6 cellular contexts compared by ENCODE assay signal in the genomic region with DNA sequence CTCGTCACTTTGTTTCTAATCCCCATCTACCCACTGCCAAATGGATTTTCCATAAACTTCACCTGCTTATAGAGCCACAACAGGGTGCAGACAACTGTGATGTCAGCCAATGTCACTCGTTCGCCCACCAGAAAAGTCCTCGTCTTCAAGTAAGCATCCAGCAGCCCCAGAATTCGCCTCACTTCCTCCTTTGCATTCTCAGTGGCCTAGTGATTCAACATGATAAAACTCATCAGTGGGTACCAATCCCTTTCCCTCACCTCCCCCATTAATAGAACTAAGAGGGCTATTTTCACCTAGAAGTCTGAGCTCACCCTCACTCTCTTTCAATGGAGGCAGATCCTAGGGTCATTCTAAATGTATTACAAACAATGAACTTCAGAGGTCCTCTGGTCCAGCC. TPM values are rescaled to one million over a fixed set of nuclear protein-coding genes. Genes with fewer than 3 reads are reported as not detected.
DNase-seq lines count a peak whose midpoint lies in the region; ATAC-seq, FAIRE-seq and TF ChIP-seq lines count a peak whose summit lies in the region.
"Not testable (repeated sequence)": the region's sequence is repeated elsewhere in the genome, so short reads cannot be mapped to it uniquely, and the experiment has no call there.

No MANE protein-coding gene starts in this region.

- H3K4me2 ChIP-seq in PC-3 (ENCODE audit: low read length) = peak overlapping the region; percentile 80

- peak; percentile 53 for FAIRE-seq in GM12892 (lab: Jason Lieb, UNC)

- CTCF ChIA-PET in PC-3 (lab: Charles Lee) = interaction anchor here (1.0 kb wide), 1 partner anchor 28 kb away, joined by 3 read pairs; no protein-coding TSS in a partner anchor
- CTCF ChIA-PET in activated CD8-positive, alpha-beta T cell treated with anti-CD3 and anti-CD28 coated beads, Interleukin-2, amount 10 ng/mL, durations not matched to agents 7 days and 5 days (lab: Charles Lee) = interaction anchor here (1.2 to 6.5 kb wide), 5 partner anchors 12 to 177 kb away, joined by 3 to 49 read pairs (median 35); no protein-coding TSS in a partner anchor
- CTCF ChIA-PET in naive thymus-derived CD4-positive, alpha-beta T cell (lab: Charles Lee) = interaction anchor here (1.9 kb wide), 1 partner anchor 10 kb away, joined by 9 read pairs; no protein-coding TSS in a partner anchor

- peaks cover 95% of the 10 kb centered on the region for H3K79me2 ChIP-seq in PC-3 (ENCODE audit: low read length)

- not testable (repeated sequence) for H3K9me3 ChIP-seq in PC-3 (ENCODE audit: low read length); naive thymus-derived CD4-positive, alpha-beta T cell (ENCODE audit: control insufficient read depth in 2 of 3, low read length in 3 of 3)

- H3K27ac Mint-ChIP-seq in activated CD8-positive, alpha-beta T cell treated with anti-CD3 and anti-CD28 coated beads, Interleukin-2, amount 10 ng/mL, durations not matched to agents 7 days and 5 days = peak overlapping the region; percentile 0
- H3K27ac Mint-ChIP-seq in brain = peak overlapping the region; percentile 2 to 64 (median 14)
- peak overlapping the region; percentile 38 to 98 (median 81) for H3K27ac Mint-ChIP-seq in naive thymus-derived CD4-positive, alpha-beta T cell
- H3K27ac Mint-ChIP-seq in type B pancreatic cell = peak overlapping the region; percentile 33

- H3K27me3 ChIP-seq in PC-3 (ENCODE audit: low read length); naive thymus-derived CD4-positive, alpha-beta T cell (ENCODE audit: control insufficient read depth in 2 of 2, insufficient read depth in 2 of 2, low read length in 2 of 2): not testable (repeated sequence)

- H3K36me3 ChIP-seq in PC-3 (ENCODE audit: low read depth, low read length) = peaks cover 61% of the 10 kb centered on the region
- peaks cover 9 to 71% (median 13%) of the 10 kb centered on the region in 3 experiments for H3K36me3 ChIP-seq in naive thymus-derived CD4-positive, alpha-beta T cell (ENCODE audit: control insufficient read depth in 2 of 3, insufficient read depth in 3 of 3, low read length in 3 of 3)

- H3K9ac ChIP-seq in PC-3 (ENCODE audit: low read length) = not testable (repeated sequence)

- not testable (repeated sequence) for H3K9me2 ChIP-seq in PC-3 (replicated peaks; ENCODE audit: low read length)

- intact Hi-C loops in PC-3 (cut with micrococcal nuclease) = not testable (repeated sequence)
- intact Hi-C loops in naive thymus-derived CD4-positive, alpha-beta T cell (cut with micrococcal nuclease) = loop anchor here in 1 of 2 donors (5.0 kb wide), 1 partner anchor 286 kb away; no protein-coding TSS in a partner anchor

- peak overlapping the region; percentile 94; the same call in 1 of the 2 replicates for H3K4me3 ChIP-seq in PC-3 (ENCODE audit: low read length)
- not testable (repeated sequence) for H3K4me3 ChIP-seq in naive thymus-derived CD4-positive, alpha-beta T cell (ENCODE audit: low read length)

- not testable (repeated sequence) for H2AFZ ChIP-seq in PC-3 (ENCODE audit: low read length)

- BruUV-seq in PC-3 (replicated peaks; lab: Mats Ljungman, UMichigan) = not testable (repeated sequence)

- TF ChIP-seq CTCF in PC-3 (conservative IDR thresholded peaks at IDR 0.05; ENCODE audit: low read depth, low read length); brain (conservative IDR thresholded peaks at IDR 0.05); type B pancreatic cell (conservative IDR thresholded peaks at IDR 0.05): not testable (repeated sequence)

- H3K36me3 Mint-ChIP-seq in activated CD8-positive, alpha-beta T cell treated with anti-CD3 and anti-CD28 coated beads, Interleukin-2, amount 10 ng/mL, durations not matched to agents 7 days and 5 days (ENCODE audit: low read depth) = peaks cover 78% of the 10 kb centered on the region
- peaks cover 74% of the 10 kb centered on the region for H3K36me3 Mint-ChIP-seq in brain
- peaks cover 16 to 39% (median 37%) of the 10 kb centered on the region in 5 donors for H3K36me3 Mint-ChIP-seq in naive thymus-derived CD4-positive, alpha-beta T cell
- H3K36me3 Mint-ChIP-seq in type B pancreatic cell = peaks cover 44% of the 10 kb centered on the region

- not testable (repeated sequence) for H3K9me3 Mint-ChIP-seq in activated CD8-positive, alpha-beta T cell treated with anti-CD3 and anti-CD28 coated beads, Interleukin-2, amount 10 ng/mL, durations not matched to agents 7 days and 5 days (ENCODE audit: insufficient read depth); brain; naive thymus-derived CD4-positive, alpha-beta T cell; type B pancreatic cell

- H3K4me1 ChIP-seq in PC-3 (ENCODE audit: insufficient read depth, low read length) = peaks cover 34% of the 10 kb centered on the region
- peaks cover 8 to 11% of the 10 kb centered on the region in 2 donors for H3K4me1 ChIP-seq in naive thymus-derived CD4-positive, alpha-beta T cell (ENCODE audit: control insufficient read depth in 2 of 2, insufficient read depth in 2 of 2, low read length in 2 of 2)

- peaks cover 50% of the 10 kb centered on the region for H4K20me1 ChIP-seq in PC-3 (ENCODE audit: low read length)

- H3K4me3 Mint-ChIP-seq in activated CD8-positive, alpha-beta T cell treated with anti-CD3 and anti-CD28 coated beads, Interleukin-2, amount 10 ng/mL, durations not matched to agents 7 days and 5 days = not testable (repeated sequence)
- H3K4me3 Mint-ChIP-seq in brain (peak overlapping the region; percentile 14 to 61 (median 46)), type B pancreatic cell (peak overlapping the region; percentile 65)
- H3K4me3 Mint-ChIP-seq in naive thymus-derived CD4-positive, alpha-beta T cell = peak overlapping the region in 9 of 10 donors; percentile 0 to 100 (median 39)

- H3K4me1 Mint-ChIP-seq in activated CD8-positive, alpha-beta T cell treated with anti-CD3 and anti-CD28 coated beads, Interleukin-2, amount 10 ng/mL, durations not matched to agents 7 days and 5 days (ENCODE audit: low read depth) = peaks cover 65% of the 10 kb centered on the region
- H3K4me1 Mint-ChIP-seq in brain = peaks cover 55% of the 10 kb centered on the region
- H3K4me1 Mint-ChIP-seq in naive thymus-derived CD4-positive, alpha-beta T cell = peaks cover 41 to 76% (median 62%) of the 10 kb centered on the region in 7 donors
- H3K4me1 Mint-ChIP-seq in type B pancreatic cell (ENCODE audit: unreplicated experiment) = peaks cover 36% of the 10 kb centered on the region

- H3K27ac ChIP-seq in PC-3 (ENCODE audit: low read length) = not testable (repeated sequence)
- H3K27ac ChIP-seq in naive thymus-derived CD4-positive, alpha-beta T cell (ENCODE audit: low read depth, low read length) = peak overlapping the region; percentile 88

- not testable (repeated sequence) for H3F3A ChIP-seq in PC-3 (ENCODE audit: low read length, unreplicated experiment)

- H3K27me3 Mint-ChIP-seq in activated CD8-positive, alpha-beta T cell treated with anti-CD3 and anti-CD28 coated beads, Interleukin-2, amount 10 ng/mL, durations not matched to agents 7 days and 5 days (ENCODE audit: low read depth); naive thymus-derived CD4-positive, alpha-beta T cell; type B pancreatic cell: not testable (repeated sequence)
- H3K27me3 Mint-ChIP-seq in brain = peaks cover 16% of the 10 kb centered on the region

- not testable (repeated sequence) for ATAC-seq in PC-3; activated CD8-positive, alpha-beta T cell treated with anti-CD3 and anti-CD28 coated beads, Interleukin-2, amount 10 ng/mL, durations not matched to agents 7 days and 5 days; naive thymus-derived CD4-positive, alpha-beta T cell

- not testable (repeated sequence) for TF ChIP-seq POLR2A in GM12892 (IDR thresholded peaks at IDR 0.05; ENCODE audit: low read depth, low read length)

- DNase-seq in GM12892 (ENCODE audit: insufficient read length); PC-3; activated CD8-positive, alpha-beta T cell treated with anti-CD3 and anti-CD28 coated beads, Interleukin-2, amount 10 ng/mL, durations not matched to agents 7 days and 5 days; naive thymus-derived CD4-positive, alpha-beta T cell; type B pancreatic cell (ENCODE audit: extremely low spot score, unreplicated experiment): not testable (repeated sequence)

- POLR2A ChIA-PET in PC-3 (lab: Charles Lee; ENCODE audit: unreplicated experiment) = interaction anchor here (0.6 kb wide), 1 partner anchor 95 kb away, joined by 5 read pairs; no protein-coding TSS in a partner anchor
- POLR2A ChIA-PET in activated CD8-positive, alpha-beta T cell treated with anti-CD3 and anti-CD28 coated beads, Interleukin-2, amount 10 ng/mL, durations not matched to agents 7 days and 5 days (lab: Charles Lee) = interaction anchor here (0.8 to 2.3 kb wide), 3 partner anchors 11 to 270 kb away, joined by 3 to 7 read pairs (median 4); no protein-coding TSS in a partner anchor
- POLR2A ChIA-PET in naive thymus-derived CD4-positive, alpha-beta T cell (lab: Charles Lee) = interaction anchor here (0.6 to 8.1 kb wide), 6 partner anchors 15 to 271 kb away, joined by 3 to 92 read pairs (median 4); partner anchors contain the start of genes HNRNPUL2, MTA2 and TUT1

RNA-seq across cellular contexts. Expression of gene EEF1G, which starts 2.8 kb away (rescaled TPM):
- 3,566 TPM for polyA plus RNA-seq in GM12892 (2012; ENCODE audit: missing spikeins)
- 1,577 and 1,815 TPM in 2 replicates for total RNA-seq in PC-3 (2014; rRNA removed)
- total RNA-seq in activated CD8-positive, alpha-beta T cell treated with anti-CD3 and anti-CD28 coated beads, Interleukin-2, amount 10 ng/mL, durations not matched to agents 7 days and 5 days = 1,000 to 10,000 TPM; 1,058 to 1,098 TPM
- polyA plus RNA-seq in brain (ENCODE audit: insufficient read depth, low read depth, low replicate concordance) = 3,048 TPM
- total RNA-seq in naive thymus-derived CD4-positive, alpha-beta T cell = 1,000 to 10,000 TPM; 1,186 to 2,550 (median 2,338) TPM
- 1,000 to 10,000 TPM; 2,027 to 2,354 TPM for polyA plus RNA-seq in naive thymus-derived CD4-positive, alpha-beta T cell
- 1,846 and 2,051 TPM in 2 replicates for total RNA-seq in type B pancreatic cell (ENCODE audit: low replicate concordance)

RNA-seq across cellular contexts. Expression of gene TUT1, which starts 20.4 kb away (rescaled TPM):
- 13.1 TPM for polyA plus RNA-seq in GM12892 (2012; ENCODE audit: missing spikeins)
- total RNA-seq in PC-3 (2014; rRNA removed) (17.8 and 20.6 TPM in 2 replicates), type B pancreatic cell (ENCODE audit: low replicate concordance) (15.0 and 22.1 TPM in 2 replicates)
- 10 to 100 TPM; 22.2 to 25.0 TPM for total RNA-seq in activated CD8-positive, alpha-beta T cell treated with anti-CD3 and anti-CD28 coated beads, Interleukin-2, amount 10 ng/mL, durations not matched to agents 7 days and 5 days
- polyA plus RNA-seq in brain (ENCODE audit: insufficient read depth, low read depth, low replicate concordance) = 28.4 TPM
- 10 to 100 TPM; 34.5 to 54.6 (median 37.4) TPM for total RNA-seq in naive thymus-derived CD4-positive, alpha-beta T cell
- polyA plus RNA-seq in naive thymus-derived CD4-positive, alpha-beta T cell = 10 to 100 TPM; 20.2 to 25.4 TPM

RNA-seq across cellular contexts. Expression of gene AHNAK, which starts 24.3 kb away (rescaled TPM):
- polyA plus RNA-seq in GM12892 (2012; ENCODE audit: missing spikeins) = 15.5 TPM
- total RNA-seq in PC-3 (2014; rRNA removed) (287 and 383 TPM in 2 replicates), type B pancreatic cell (ENCODE audit: low replicate concordance) (302 and 656 TPM in 2 replicates)
- total RNA-seq in activated CD8-positive, alpha-beta T cell treated with anti-CD3 and anti-CD28 coated beads, Interleukin-2, amount 10 ng/mL, durations not matched to agents 7 days and 5 days = 100 to 1,000 TPM; 123 to 129 TPM
- polyA plus RNA-seq in brain (ENCODE audit: insufficient read depth, low read depth, low replicate concordance) = 17.2 TPM
- 100 to 1,000 TPM; 174 to 622 (median 243) TPM for total RNA-seq in naive thymus-derived CD4-positive, alpha-beta T cell
- 1 to 10 TPM; 6.7 to 7.7 TPM for polyA plus RNA-seq in naive thymus-derived CD4-positive, alpha-beta T cell

RNA-seq across cellular contexts. Expression of gene MTA2, which starts 30.8 kb away (rescaled TPM):
- polyA plus RNA-seq in GM12892 (2012; ENCODE audit: missing spikeins) = 111 TPM
- total RNA-seq in PC-3 (2014; rRNA removed) (193 and 259 TPM in 2 replicates), type B pancreatic cell (ENCODE audit: low replicate concordance) (148 and 152 TPM in 2 replicates)
- 100 to 1,000 TPM; 249 to 273 TPM for total RNA-seq in activated CD8-positive, alpha-beta T cell treated with anti-CD3 and anti-CD28 coated beads, Interleukin-2, amount 10 ng/mL, durations not matched to agents 7 days and 5 days
- 111 TPM for polyA plus RNA-seq in brain (ENCODE audit: insufficient read depth, low read depth, low replicate concordance)
- 100 to 1,000 TPM; 134 to 238 (median 199) TPM for total RNA-seq in naive thymus-derived CD4-positive, alpha-beta T cell
- 10 to 100 TPM; 25.6 to 46.4 TPM for polyA plus RNA-seq in naive thymus-derived CD4-positive, alpha-beta T cell

RNA-seq across cellular contexts. Expression of gene EML3, which starts 41.7 kb away (rescaled TPM):
- 30.5 TPM for polyA plus RNA-seq in GM12892 (2012; ENCODE audit: missing spikeins)
- total RNA-seq in PC-3 (2014; rRNA removed) (32.8 and 50.6 TPM in 2 replicates), type B pancreatic cell (ENCODE audit: low replicate concordance) (46.0 and 76.0 TPM in 2 replicates)
- total RNA-seq in activated CD8-positive, alpha-beta T cell treated with anti-CD3 and anti-CD28 coated beads, Interleukin-2, amount 10 ng/mL, durations not matched to agents 7 days and 5 days = 100 to 1,000 TPM; 120 to 144 TPM
- 23.3 TPM for polyA plus RNA-seq in brain (ENCODE audit: insufficient read depth, low read depth, low replicate concordance)
- total RNA-seq in naive thymus-derived CD4-positive, alpha-beta T cell = 100 to 1,000 TPM; 152 to 209 (median 188) TPM
- polyA plus RNA-seq in naive thymus-derived CD4-positive, alpha-beta T cell = 10 to 100 TPM; 14.6 to 23.9 TPM

Comparison
In these comparisons a context has a peak if more than half of its experiments do, and no peak if none do; other contexts are left out.
1. H3K27ac Mint-ChIP-seq: peak in every context shown above with its lines; median percentile 81 in naive thymus-derived CD4-positive, alpha-beta T cell; 33 in type B pancreatic cell; 14 in brain; 0 in activated CD8-positive, alpha-beta T cell treated with anti-CD3 and anti-CD28 coated beads, Interleukin-2, amount 10 ng/mL, durations not matched to agents 7 days and 5 days.